Comparison of ENCODE assay signal across 9 cellular contexts in the genomic region with DNA sequence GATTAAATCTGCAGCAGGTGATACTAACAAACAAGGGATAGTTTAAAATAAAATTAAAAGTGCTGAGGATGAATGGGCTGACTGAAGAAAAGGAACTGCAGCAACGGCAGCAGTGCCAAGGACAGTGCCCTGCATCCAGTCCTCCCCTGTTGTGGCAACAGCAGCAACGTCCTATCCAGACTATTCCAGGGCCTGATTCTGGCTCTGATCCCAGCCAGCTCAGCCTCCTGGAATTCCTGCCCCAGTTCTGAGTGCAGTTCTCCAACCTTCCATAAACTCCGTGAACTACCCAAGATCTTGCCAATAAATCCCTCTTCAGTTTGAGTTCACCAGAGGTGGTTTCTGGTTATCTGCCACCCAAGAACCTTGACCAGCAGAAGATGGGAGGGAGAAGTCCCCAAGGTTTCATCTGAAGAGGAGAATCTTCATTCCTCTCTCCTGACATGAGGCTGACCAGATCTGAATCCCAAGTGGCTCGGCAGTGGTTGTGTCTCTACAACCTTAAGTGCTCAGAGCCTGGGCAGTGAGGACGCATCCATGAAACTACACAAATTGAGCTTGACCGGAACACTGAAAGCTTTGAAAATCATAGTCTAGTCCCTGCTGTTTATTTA.
DNase-seq lines count a peak whose midpoint lies in the region; ATAC-seq, FAIRE-seq and TF ChIP-seq lines count a peak whose summit lies in the region.
"Had no signal": no experiment of that assay in that cellular context is flagged by ENCODE, and none has a peak within 500 bp of the region (broad histone marks: within the 10 kb centered on the region; RNA-seq: fewer than 3 reads in every experiment).

No MANE protein-coding gene starts in this region.

- H3K9ac ChIP-seq in astrocyte (ENCODE audit: low read length), result no peak overlapping the region

- no peak overlapping the region for H3K27ac Mint-ChIP-seq in astrocyte (ENCODE audit: unreplicated experiment)
- H3K27ac Mint-ChIP-seq: activated naive CD8-positive, alpha-beta T cell treated with anti-CD3 and anti-CD28 coated beads, Interleukin-2, amount 10 ng/mL, durations not matched to agents 7 days and 5 days had no signal

- TF ChIP-seq CTCF in astrocyte (IDR thresholded peaks at IDR 0.05; ENCODE audit: insufficient read depth, low read depth, low read length), result no peak

- H3K27ac ChIP-seq in astrocyte (ENCODE audit: low read depth, low read length), result peak overlapping the region; percentile 38

- H3K4me1 Mint-ChIP-seq in astrocyte (ENCODE audit: low read depth, unreplicated experiment), result peaks cover 15% of the 10 kb centered on the region

- no peaks in the 10 kb centered on the region for H4K20me1 ChIP-seq in astrocyte (ENCODE audit: insufficient read depth, low read length)

- H3K36me3 ChIP-seq in astrocyte (ENCODE audit: insufficient read depth, low read length), result no peaks in the 10 kb centered on the region

- no peaks in the 10 kb centered on the region for H3K36me3 Mint-ChIP-seq in astrocyte (ENCODE audit: low read depth, unreplicated experiment)
- H3K36me3 Mint-ChIP-seq: activated naive CD8-positive, alpha-beta T cell treated with anti-CD3 and anti-CD28 coated beads, Interleukin-2, amount 10 ng/mL, durations not matched to agents 7 days and 5 days had no signal

- no peaks in the 10 kb centered on the region for H3K9me3 Mint-ChIP-seq in astrocyte (ENCODE audit: unreplicated experiment)
- H3K9me3 Mint-ChIP-seq: activated naive CD8-positive, alpha-beta T cell treated with anti-CD3 and anti-CD28 coated beads, Interleukin-2, amount 10 ng/mL, durations not matched to agents 7 days and 5 days had no signal

- H3K4me2 ChIP-seq in astrocyte (ENCODE audit: low read length), result peak overlapping the region; percentile 65

- no peak for FAIRE-seq in astrocyte (lab: Jason Lieb, UNC)

- DNase-seq in EH (ENCODE audit: low read depth) (peak; percentile 90), astrocyte (ENCODE audit: low read depth) (peak; percentile 78), left cardiac atrium (peak; percentile 85), sciatic nerve (ENCODE audit: low spot score) (peak; percentile 74), NCI-H2227 treated with DMSO at 0.1 percent for 48 hours (lab: John Stamatoyannopoulos, UW) (no peak), NCI-H82 treated with DMSO at 0.1 percent for 48 hours (lab: John Stamatoyannopoulos, UW; ENCODE audit: unreplicated experiment) (no peak), COLO668 (lab: John Stamatoyannopoulos, UW; ENCODE audit: unreplicated experiment) (no peak)
- DNase-seq: activated naive CD8-positive, alpha-beta T cell treated with anti-CD3 and anti-CD28 coated beads, Interleukin-2, amount 10 ng/mL, durations not matched to agents 7 days and 5 days had no signal

- intact Hi-C loops in left cardiac atrium (cut with DNase I), result no loop called here
- intact Hi-C loops in sciatic nerve (cut with DNase I), result no loop called here

- H3K4me1 ChIP-seq in astrocyte (ENCODE audit: insufficient read depth, low read length), result peaks cover 16% of the 10 kb centered on the region

- no peak overlapping the region for H3K4me3 ChIP-seq in astrocyte (ENCODE audit: insufficient read depth, low read depth, low read length)

- H3K4me3 Mint-ChIP-seq in astrocyte (ENCODE audit: unreplicated experiment), result no peak overlapping the region
- H3K4me3 Mint-ChIP-seq: activated naive CD8-positive, alpha-beta T cell treated with anti-CD3 and anti-CD28 coated beads, Interleukin-2, amount 10 ng/mL, durations not matched to agents 7 days and 5 days had no signal

- ATAC-seq in left cardiac atrium, result peak; percentile 88 to 92
- peak; percentile 84 for ATAC-seq in sciatic nerve
- no peak for ATAC-seq in GM21786 (IDR thresholded peaks at IDR 0.05; ENCODE audit: unreplicated experiment)

- no peaks in the 10 kb centered on the region for H3K9me3 ChIP-seq in astrocyte (ENCODE audit: insufficient read depth, low read depth, low read length)

- H3K27me3 ChIP-seq in astrocyte (ENCODE audit: insufficient read depth, low read length), result no peaks in the 10 kb centered on the region

- H3K27me3 Mint-ChIP-seq in astrocyte (ENCODE audit: low read depth, unreplicated experiment), result no peaks in the 10 kb centered on the region

- H3K79me2 ChIP-seq in astrocyte (ENCODE audit: insufficient read depth, low read length), result no peaks in the 10 kb centered on the region

- peak overlapping the region; percentile 6 for H2AFZ ChIP-seq in astrocyte (ENCODE audit: low read depth, low read length)

Comparison
In these comparisons a context has a peak if more than half of its experiments do, and no peak if none do; other contexts are left out.
1. DNase-seq: peak in EH (single experiment), astrocyte (single experiment), left cardiac atrium (single experiment) and sciatic nerve (single experiment); none in NCI-H2227 treated with DMSO at 0.1 percent for 48 hours (single experiment), NCI-H82 treated with DMSO at 0.1 percent for 48 hours (single experiment) and COLO668 (single experiment).